ENCODE assay signal across 11 cellular contexts in the genomic region with DNA sequence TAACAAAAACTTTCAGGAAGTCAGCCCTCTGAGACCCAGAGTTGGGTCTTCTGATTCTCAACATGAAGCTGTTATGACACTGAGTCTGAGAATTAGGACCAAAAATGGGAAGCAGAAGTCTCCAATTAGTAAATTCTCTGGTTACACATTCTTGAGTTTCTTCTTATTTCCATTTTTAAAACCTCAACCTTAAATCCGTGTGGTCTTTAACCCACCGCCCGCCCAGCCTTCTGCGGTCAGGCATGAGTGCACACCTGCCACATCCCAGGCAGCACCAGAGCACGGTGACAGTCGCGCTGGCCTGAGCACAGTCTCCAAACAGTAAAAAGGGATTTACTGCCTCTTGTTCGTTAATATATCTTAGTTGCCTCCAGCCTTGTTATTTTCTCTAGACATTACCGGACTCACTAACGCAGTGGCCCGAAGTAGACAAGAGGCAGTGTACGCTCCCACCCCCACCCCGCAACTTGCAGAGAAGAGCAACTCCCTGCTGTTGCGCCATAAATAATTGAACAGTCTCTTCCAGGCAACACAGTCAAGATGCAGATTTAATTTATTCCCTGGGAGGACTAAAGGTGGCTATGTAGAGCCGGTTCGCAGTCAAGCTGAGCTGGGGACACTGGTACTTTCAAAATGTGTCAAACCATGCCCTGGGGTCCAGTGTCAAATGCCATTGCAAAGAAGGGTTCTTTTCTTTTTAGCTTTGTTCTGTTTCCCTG.
DNase-seq lines count a peak whose midpoint lies in the region; ATAC-seq and TF ChIP-seq lines count a peak whose summit lies in the region.
"Had no signal": no experiment of that assay in that cellular context is flagged by ENCODE, and none has a peak within 500 bp of the region (broad histone marks: within the 10 kb centered on the region; RNA-seq: fewer than 3 reads in every experiment).

No MANE protein-coding gene starts in this region.

- intact Hi-C loops in tibial artery (cut with DNase I; ENCODE audit: low total_unique reads) = no loop called here

- H3K4me1 Mint-ChIP-seq in immature natural killer cell = no peaks in the 10 kb centered on the region
- peaks cover 15% of the 10 kb centered on the region for H3K4me1 Mint-ChIP-seq in progenitor cell of endocrine pancreas (ENCODE audit: low read depth)
- H3K4me1 Mint-ChIP-seq: activated naive CD4-positive, alpha-beta T cell treated with anti-CD3 and anti-CD28 coated beads, Interleukin-2, amount 50 U/mL, for 24 hours had no signal

- DNase-seq in MV-4-11 (lab: John Stamatoyannopoulos, UW) (peak; percentile 74), islet precursor cell (peak; percentile 62), tibial artery (no peak), immature natural killer cell (no peak), progenitor cell of endocrine pancreas (ENCODE audit: low spot score, unreplicated experiment) (no peak)
- DNase-seq in activated effector memory CD4-positive, alpha-beta T cell treated with Interleukin-2 at 50 U/mL for 16 hours = no peak
- DNase-seq: H7, KG1 had no signal

- no peaks in the 10 kb centered on the region for H3K36me3 ChIP-seq in tibial artery

- H3K4me3 ChIP-seq in tibial artery = no peak overlapping the region

- H3K27ac ChIP-seq in tibial artery = peak overlapping the region; percentile 67 to 73

- H3K4me1 ChIP-seq in tibial artery = peaks cover 0 to 42% (median 12%) of the 10 kb centered on the region in 4 donors

- H3K9me3 ChIP-seq in tibial artery = no peaks in the 10 kb centered on the region

- H3K9me3 Mint-ChIP-seq in immature natural killer cell = peaks cover 0 to 3% (median 0%) of the 10 kb centered on the region in 6 donors
- H3K9me3 Mint-ChIP-seq in progenitor cell of endocrine pancreas (ENCODE audit: low read depth) = no peaks in the 10 kb centered on the region
- H3K9me3 Mint-ChIP-seq: activated naive CD4-positive, alpha-beta T cell treated with anti-CD3 and anti-CD28 coated beads, Interleukin-2, amount 50 U/mL, for 24 hours; WTC11 had no signal

- H3K27me3 Mint-ChIP-seq in immature natural killer cell (ENCODE audit: low read depth in 3 of 3) (peaks cover 2 to 10% (median 4%) of the 10 kb centered on the region in 3 donors), progenitor cell of endocrine pancreas (peaks cover 27% of the 10 kb centered on the region)

- H3K4me3 Mint-ChIP-seq in immature natural killer cell (no peak overlapping the region), progenitor cell of endocrine pancreas (ENCODE audit: low read depth) (no peak overlapping the region)
- H3K4me3 Mint-ChIP-seq: activated naive CD4-positive, alpha-beta T cell treated with anti-CD3 and anti-CD28 coated beads, Interleukin-2, amount 50 U/mL, for 24 hours; WTC11 had no signal

- no peak overlapping the region for H3K27ac Mint-ChIP-seq in immature natural killer cell
- H3K27ac Mint-ChIP-seq in progenitor cell of endocrine pancreas = no peak overlapping the region
- H3K27ac Mint-ChIP-seq: activated naive CD4-positive, alpha-beta T cell treated with anti-CD3 and anti-CD28 coated beads, Interleukin-2, amount 50 U/mL, for 24 hours had no signal

- no peaks in the 10 kb centered on the region for H3K36me3 Mint-ChIP-seq in immature natural killer cell
- H3K36me3 Mint-ChIP-seq in progenitor cell of endocrine pancreas (ENCODE audit: insufficient read depth) = no peaks in the 10 kb centered on the region
- H3K36me3 Mint-ChIP-seq: activated naive CD4-positive, alpha-beta T cell treated with anti-CD3 and anti-CD28 coated beads, Interleukin-2, amount 50 U/mL, for 24 hours; WTC11 had no signal

- no peak for TF ChIP-seq CTCF in tibial artery (IDR thresholded peaks at IDR 0.05)
- TF ChIP-seq CTCF in progenitor cell of endocrine pancreas (IDR thresholded peaks at IDR 0.05; ENCODE audit: unreplicated experiment) = no peak

- H3K27me3 ChIP-seq in tibial artery = no peaks in the 10 kb centered on the region

- ATAC-seq in GM21515 (IDR thresholded peaks at IDR 0.05; ENCODE audit: unreplicated experiment) = peak; percentile 65

Comparison
In these comparisons a context has a peak if more than half of its experiments do, and no peak if none do; other contexts are left out.
1. DNase-seq: peak in MV-4-11 (single experiment) and islet precursor cell (single experiment); none in tibial artery (0 of 2), immature natural killer cell (0 of 3), activated effector memory CD4-positive, alpha-beta T cell treated with Interleukin-2 at 50 U/mL for 16 hours (single experiment) and progenitor cell of endocrine pancreas (single experiment).